Comparison of ENCODE assay signal across 8 cellular contexts in genomic region chr5:60287174-60287771, GRCh38.
DNase-seq lines count a peak whose midpoint lies in the region; ATAC-seq lines count a peak whose summit lies in the region.

No MANE protein-coding gene starts in this region.

- ATAC-seq in GM19467 (IDR thresholded peaks at IDR 0.05; ENCODE audit: unreplicated experiment), result peak; percentile 94

- DNase-seq in NCI-H1092 treated with DMSO at 0.1 percent for 48 hours (lab: John Stamatoyannopoulos, UW), result peak; percentile 32
- no peak for DNase-seq in NCI-H1092 (lab: John Stamatoyannopoulos, UW)
- DNase-seq in HT1080 (ENCODE audit: low read depth), result peak; percentile 60
- peak; percentile 64 to 70 for DNase-seq in SHP77 (lab: John Stamatoyannopoulos, UW)
- DNase-seq in fibroblast of peridontal ligament (ENCODE audit: extremely low read depth), result peak; percentile 65
- peak; percentile 39 for DNase-seq in pulmonary artery endothelial cell (ENCODE audit: low read depth, low spot score)
- DNase-seq in ureter (ENCODE audit: low spot score), result no peak

Comparison
In these comparisons a context has a peak if more than half of its experiments do, and no peak if none do; other contexts are left out.
1. DNase-seq: peak in NCI-H1092 treated with DMSO at 0.1 percent for 48 hours (single experiment), HT1080 (single experiment), SHP77 (2 of 2), fibroblast of peridontal ligament (single experiment) and pulmonary artery endothelial cell (single experiment); none in NCI-H1092 (single experiment) and ureter (single experiment).